Comparison of ENCODE assay signal across 6 cellular contexts in genomic region chr2:74483675-74484164, GRCh38. TPM values are rescaled to one million over a fixed set of nuclear protein-coding genes. Genes with fewer than 3 reads are reported as not detected.
DNase-seq lines count a peak whose midpoint lies in the region; ATAC-seq and TF ChIP-seq lines count a peak whose summit lies in the region.
"Not testable (repeated sequence)": the region's sequence is repeated elsewhere in the genome, so short reads cannot be mapped to it uniquely, and the experiment has no call there.

No MANE protein-coding gene starts in this region.

- H3K4me1 Mint-ChIP-seq in HFFc6 (ENCODE audit: low read depth) (peaks cover 43% of the 10 kb centered on the region), osteocyte (ENCODE audit: unreplicated experiment) (peaks cover 30% of the 10 kb centered on the region)
- peaks cover 31% of the 10 kb centered on the region for H3K4me1 Mint-ChIP-seq in activated CD4-positive, alpha-beta T cell treated with anti-CD3 and anti-CD28 coated beads for 36 hours

- not testable (repeated sequence) for ATAC-seq in activated CD4-positive, alpha-beta T cell treated with anti-CD3 and anti-CD28 coated beads for 36 hours

- not testable (repeated sequence) for H3K9me3 Mint-ChIP-seq in HFFc6; activated CD4-positive, alpha-beta T cell treated with anti-CD3 and anti-CD28 coated beads for 36 hours (ENCODE audit: low read depth); osteocyte (ENCODE audit: unreplicated experiment)

- H3K4me3 ChIP-seq in choroid plexus epithelial cell (ENCODE audit: low read depth, low read length): peak overlapping the region; percentile 94
- H3K4me3 ChIP-seq in iPS-18c (ENCODE audit: insufficient read depth, low read depth, low read length): peak overlapping the region; percentile 87
- peak overlapping the region; percentile 75 to 79 for H3K4me3 ChIP-seq in vagina

- intact Hi-C loops in activated CD4-positive, alpha-beta T cell treated with anti-CD3 and anti-CD28 coated beads for 36 hours (cut with DNase I, micrococcal nuclease): loop anchor here (1.0 to 2.0 kb wide), 15 partner anchors 11 to 1099 kb away; partner anchors contain the start of genes AUP1 (in 2 of the 2), C2orf81 (in 2 of the 2), DOK1 (in 2 of the 2) and HTRA2 (in 2 of the 2)
- intact Hi-C loops in vagina (cut with DNase I): loop anchor here (2.0 to 10.0 kb wide), 2 partner anchors 103 to 749 kb away; partner anchors contain the start of gene TPRKB

- not testable (repeated sequence) for H3K27me3 ChIP-seq in vagina

- peak overlapping the region; percentile 87 for H3K27ac ChIP-seq in vagina

- H3K27ac Mint-ChIP-seq in HFFc6 (peak overlapping the region; percentile 89), osteocyte (ENCODE audit: unreplicated experiment) (peak overlapping the region; percentile 99)
- H3K27ac Mint-ChIP-seq in activated CD4-positive, alpha-beta T cell treated with anti-CD3 and anti-CD28 coated beads for 36 hours: peak overlapping the region; percentile 99

- CTCF ChIA-PET in activated CD4-positive, alpha-beta T cell treated with anti-CD3 and anti-CD28 coated beads for 36 hours (lab: Charles Lee): interaction anchor here (0.6 to 5.2 kb wide), 13 partner anchors 11 to 728 kb away, joined by 3 to 62 read pairs (median 6); partner anchors contain the start of genes AUP1, HTRA2, INO80B and LBX2

- POLR2A ChIA-PET in activated CD4-positive, alpha-beta T cell treated with anti-CD3 and anti-CD28 coated beads for 36 hours (lab: Charles Lee): not testable (repeated sequence)

- DNase-seq in HFFc6; activated CD4-positive, alpha-beta T cell treated with anti-CD3 and anti-CD28 coated beads for 36 hours; choroid plexus epithelial cell (ENCODE audit: low read depth); osteocyte (ENCODE audit: extremely low spot score, unreplicated experiment); vagina (ENCODE audit: extremely low spot score in 2 of 2): not testable (repeated sequence)

- not testable (repeated sequence) for H3K27me3 Mint-ChIP-seq in HFFc6 (ENCODE audit: insufficient read depth); activated CD4-positive, alpha-beta T cell treated with anti-CD3 and anti-CD28 coated beads for 36 hours; osteocyte (ENCODE audit: unreplicated experiment)

- H3K9me3 ChIP-seq in iPS-18c (ENCODE audit: control insufficient read depth, insufficient read depth, low read length); vagina: not testable (repeated sequence)

- TF ChIP-seq POLR2A in vagina (IDR thresholded peaks at IDR 0.05): not testable (repeated sequence)

- H3K4me3 Mint-ChIP-seq in HFFc6: peak overlapping the region; percentile 94
- peak overlapping the region; percentile 90 for H3K4me3 Mint-ChIP-seq in activated CD4-positive, alpha-beta T cell treated with anti-CD3 and anti-CD28 coated beads for 36 hours
- peak overlapping the region; percentile 99 for H3K4me3 Mint-ChIP-seq in osteocyte (ENCODE audit: unreplicated experiment)

- H3K36me3 Mint-ChIP-seq in HFFc6 (ENCODE audit: low read depth) (peaks cover 24% of the 10 kb centered on the region), osteocyte (ENCODE audit: unreplicated experiment) (peaks cover 16% of the 10 kb centered on the region)
- H3K36me3 Mint-ChIP-seq in activated CD4-positive, alpha-beta T cell treated with anti-CD3 and anti-CD28 coated beads for 36 hours (ENCODE audit: low read depth): peaks cover 17% of the 10 kb centered on the region

- peaks cover 35% of the 10 kb centered on the region for H3K4me1 ChIP-seq in vagina

- not testable (repeated sequence) for H3K36me3 ChIP-seq in vagina

- not testable (repeated sequence) for TF ChIP-seq CTCF in HFFc6 (IDR thresholded peaks at IDR 0.05); choroid plexus epithelial cell (conservative IDR thresholded peaks at IDR 0.05; ENCODE audit: low read depth, low read length); osteocyte (IDR thresholded peaks at IDR 0.05); vagina (IDR thresholded peaks at IDR 0.05)

RNA-seq across cellular contexts. Expression of gene TTC31, which starts 0.8 kb away (rescaled TPM):
- 10 to 100 TPM; 14.3 to 17.4 (median 16.7) TPM for total RNA-seq in HFFc6 (2021; fragmentation: NEBNext Ultra II Directional; extraction: Animal tissue kit (Norgen Biotek cat#: 25700))
- total RNA-seq in activated CD4-positive, alpha-beta T cell treated with anti-CD3 and anti-CD28 coated beads for 36 hours: 10 to 100 TPM; 24.0 to 24.6 TPM
- total RNA-seq in osteocyte (24.2 and 24.3 TPM in 2 replicates), vagina (11.8 TPM)

RNA-seq across cellular contexts. Expression of gene CCDC142, which starts 0.9 kb away (rescaled TPM):
- total RNA-seq in HFFc6 (2021; fragmentation: NEBNext Ultra II Directional; extraction: Animal tissue kit (Norgen Biotek cat#: 25700)): 10 to 100 TPM in 4 of 6 experiments, 1 to 10 TPM in 2; 8.5 to 11.1 (median 10.2) TPM
- 10 to 100 TPM in 1 of 2 experiments, 1 to 10 TPM in 1; 9.7 to 13.2 TPM for total RNA-seq in activated CD4-positive, alpha-beta T cell treated with anti-CD3 and anti-CD28 coated beads for 36 hours
- total RNA-seq in osteocyte (20.6 TPM in 2 replicates), vagina (41.3 TPM)

RNA-seq across cellular contexts. Expression of gene MRPL53, which starts 11.2 kb away (rescaled TPM):
- total RNA-seq in HFFc6 (2021; fragmentation: NEBNext Ultra II Directional; extraction: Animal tissue kit (Norgen Biotek cat#: 25700)): 100 to 1,000 TPM in 2 of 6 experiments, 10 to 100 TPM in 4; 74.5 to 120 (median 97.7) TPM
- total RNA-seq in activated CD4-positive, alpha-beta T cell treated with anti-CD3 and anti-CD28 coated beads for 36 hours: 10 to 100 TPM; 87.4 to 88.5 TPM
- total RNA-seq in osteocyte: 61.5 and 67.5 TPM in 2 replicates
- total RNA-seq in vagina: 40.3 TPM

RNA-seq across cellular contexts. Expression of gene LBX2, which starts 15.7 kb away (rescaled TPM):
- 1 to 10 TPM in 3 of 6 experiments, under 1 TPM in 3; 0.21 to 1.8 (median 1.2) TPM for total RNA-seq in HFFc6 (2021; fragmentation: NEBNext Ultra II Directional; extraction: Animal tissue kit (Norgen Biotek cat#: 25700))
- total RNA-seq in activated CD4-positive, alpha-beta T cell treated with anti-CD3 and anti-CD28 coated beads for 36 hours: under 1 TPM in 1 of 2 experiments, not detected in 1; 0.28 TPM
- total RNA-seq in osteocyte (1.0 and 1.1 TPM in 2 replicates), vagina (not detected)

RNA-seq across cellular contexts. Expression of gene MOGS, which starts 18.5 kb away (rescaled TPM):
- 10 to 100 TPM; 51.4 to 68.9 (median 62.5) TPM for total RNA-seq in HFFc6 (2021; fragmentation: NEBNext Ultra II Directional; extraction: Animal tissue kit (Norgen Biotek cat#: 25700))
- 10 to 100 TPM; 44.2 to 48.9 TPM for total RNA-seq in activated CD4-positive, alpha-beta T cell treated with anti-CD3 and anti-CD28 coated beads for 36 hours
- total RNA-seq in osteocyte (55.9 and 59.5 TPM in 2 replicates), vagina (23.6 TPM)
